18 cellular contexts compared by ENCODE assay signal in the genomic region with DNA sequence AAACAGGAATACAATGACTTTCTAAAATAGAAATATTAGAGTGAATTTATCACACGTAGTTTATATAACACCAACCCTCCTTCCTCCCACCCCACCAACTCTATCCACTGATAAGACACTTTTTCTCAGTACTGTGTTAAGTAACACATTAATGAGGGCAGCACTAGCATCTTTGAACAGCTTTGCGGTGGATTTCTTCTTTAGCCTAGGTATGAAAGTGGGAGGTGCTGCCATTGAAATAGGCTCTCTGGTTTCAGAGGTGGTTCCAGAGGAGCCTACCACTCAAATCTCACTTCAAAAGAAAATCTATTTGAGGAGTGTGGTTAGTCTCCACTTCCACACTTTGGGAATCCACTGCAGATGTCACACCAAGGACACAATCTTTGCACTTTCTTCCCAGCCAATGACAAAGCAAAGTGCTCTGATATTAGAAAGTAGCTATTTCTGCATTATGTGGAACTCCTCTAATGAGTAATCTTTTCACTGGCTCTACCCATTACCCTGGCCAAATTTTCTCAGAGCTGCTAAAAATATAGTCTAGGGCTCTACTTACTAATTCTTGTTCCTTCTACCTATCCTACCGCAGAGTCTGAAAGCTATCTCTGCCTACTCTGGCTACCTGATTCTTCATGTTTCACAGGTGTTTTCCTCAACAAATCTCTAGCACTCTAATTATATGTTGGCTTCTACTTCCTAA.
DNase-seq lines count a peak whose midpoint lies in the region; ATAC-seq lines count a peak whose summit lies in the region.
"Had no signal": no experiment of that assay in that cellular context is flagged by ENCODE, and none has a peak within 500 bp of the region (broad histone marks: within the 10 kb centered on the region; RNA-seq: fewer than 3 reads in every experiment).

No MANE protein-coding gene starts in this region.

- no peak for DNase-seq in NCI-H774 (lab: John Stamatoyannopoulos, UW)
- DNase-seq in NCI-H345 (lab: John Stamatoyannopoulos, UW), result no peak
- DNase-seq: CD8-positive, alpha-beta memory T cell; DND-41; GDM1; KG1; NCI-H1092; NCI-H187 treated with DMSO at 0.1 percent for 48 hours; NCI-H2171; NCI-H510A treated with DMSO at 0.1 percent for 48 hours; RPMI8226; SJCRH30 had no signal

- ATAC-seq in GM18498 (IDR thresholded peaks at IDR 0.05; ENCODE audit: unreplicated experiment) (peak; percentile 85), GM19468 (IDR thresholded peaks at IDR 0.05; ENCODE audit: extremely low read depth, unreplicated experiment) (peak; percentile 35), HG02938 (IDR thresholded peaks at IDR 0.05; ENCODE audit: unreplicated experiment) (peak; percentile 89), HG03520 (IDR thresholded peaks at IDR 0.05; ENCODE audit: unreplicated experiment) (peak; percentile 44), HG03025 (IDR thresholded peaks at IDR 0.05; ENCODE audit: low FRiP score, unreplicated experiment) (no peak), GM19035 (IDR thresholded peaks at IDR 0.05; ENCODE audit: unreplicated experiment) (no peak)

Comparison
In these comparisons a context has a peak if more than half of its experiments do, and no peak if none do; other contexts are left out.
1. ATAC-seq: peak in GM18498 (single experiment), GM19468 (single experiment), HG02938 (single experiment) and HG03520 (single experiment); none in HG03025 (single experiment) and GM19035 (single experiment).